8 cellular contexts compared by ENCODE assay signal in the genomic region with DNA sequence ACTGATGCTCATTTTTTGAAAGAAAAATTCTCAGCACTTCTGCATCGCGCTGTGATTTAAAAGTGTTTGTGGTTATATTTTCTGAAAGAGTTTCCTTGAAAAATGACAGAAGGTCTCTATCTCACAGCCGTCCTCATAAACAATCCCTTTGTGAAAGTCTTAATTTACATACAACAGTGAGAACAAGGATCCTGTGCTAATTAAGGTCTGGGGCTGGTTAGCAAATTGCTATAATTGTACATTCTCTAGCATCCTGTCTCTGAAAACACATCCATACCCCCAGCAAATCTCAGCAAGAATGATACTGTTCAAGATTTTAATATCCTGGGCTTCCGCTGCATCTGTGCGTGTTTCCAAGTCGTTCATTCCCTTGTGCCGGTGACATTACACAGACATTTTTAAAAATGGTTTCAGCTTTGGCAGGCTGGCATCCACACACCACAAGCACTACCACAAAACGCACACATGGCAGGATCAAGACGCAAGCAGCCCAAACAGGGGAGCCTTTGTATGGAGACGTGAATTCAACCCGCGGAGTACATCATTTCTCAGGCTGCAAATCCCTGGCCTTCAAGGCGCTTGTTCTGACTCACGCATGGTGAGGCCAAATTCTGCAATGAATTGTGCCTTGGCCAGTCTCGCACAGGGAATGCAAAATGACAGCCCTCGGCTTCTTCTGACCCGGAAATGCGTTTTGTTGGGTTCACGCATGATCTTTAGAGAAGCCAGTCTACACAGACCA. TPM values are rescaled to one million over a fixed set of nuclear protein-coding genes. Genes with fewer than 3 reads are reported as not detected.
DNase-seq lines count a peak whose midpoint lies in the region; ATAC-seq and TF ChIP-seq lines count a peak whose summit lies in the region.

No MANE protein-coding gene starts in this region.

- no peaks in the 10 kb centered on the region for H3K27me3 ChIP-seq in body of pancreas
- H3K27me3 ChIP-seq in skeletal muscle tissue (ENCODE audit: control insufficient read depth in 3 of 3, insufficient read depth in 3 of 3, low read length in 3 of 3), result no peaks in the 10 kb centered on the region

- H3K9ac ChIP-seq in skeletal muscle tissue (ENCODE audit: low read depth in 1 of 3, low read length in 3 of 3), result peak overlapping the region; percentile 9 to 26 (median 13)

- H3K36me3 ChIP-seq in body of pancreas (replicated peaks in 1 of 2; ENCODE audit: insufficient read depth in 1 of 2, low read depth in 2 of 2) (no peaks in the 10 kb centered on the region), skeletal muscle tissue (ENCODE audit: control insufficient read depth in 3 of 3, insufficient read depth in 3 of 3, low read length in 3 of 3) (peaks cover 0 to 3% (median 2%) of the 10 kb centered on the region in 3 donors)

- WGBS in body of pancreas, 2 donors, result 83 to 86% methylated on average over 13 to 19 of the region's 19 CpGs

- peak; percentile 73 for DNase-seq in GM04504 (ENCODE audit: low read depth)
- no peak for DNase-seq in body of pancreas
- peak; percentile 73 for DNase-seq in islet precursor cell
- no peak for DNase-seq in stimulated activated naive CD8-positive, alpha-beta T cell treated with anti-CD3 and anti-CD28 coated beads, Interleukin-15, Interleukin-2, amounts not matched to agents 100 U/mL and 50 U/mL, for 24 hours
- DNase-seq in NCI-H2029 treated with DMSO at 0.1 percent for 48 hours (lab: John Stamatoyannopoulos, UW), result no peak

- no peak for TF ChIP-seq POLR2A in body of pancreas (IDR thresholded peaks at IDR 0.05)

- H3K27ac ChIP-seq in body of pancreas (peak overlapping the region; percentile 16 to 77 (median 30)), skeletal muscle tissue (ENCODE audit: low read depth, low read length) (peak overlapping the region; percentile 38)

- no peaks in the 10 kb centered on the region for H3K9me3 ChIP-seq in body of pancreas
- H3K9me3 ChIP-seq in skeletal muscle tissue (ENCODE audit: control insufficient read depth in 3 of 3, low read length in 3 of 3), result no peaks in the 10 kb centered on the region

- no peak for TF ChIP-seq CTCF in body of pancreas (IDR thresholded peaks at IDR 0.05)

- H3K4me3 ChIP-seq in body of pancreas (no peak overlapping the region), skeletal muscle tissue (ENCODE audit: low read length in 3 of 3) (peak overlapping the region; percentile 20 to 37 (median 22))

- ATAC-seq in body of pancreas (peak; percentile 47), HG02970 (IDR thresholded peaks at IDR 0.05; ENCODE audit: low FRiP score, unreplicated experiment) (no peak), GM21381 (IDR thresholded peaks at IDR 0.05; ENCODE audit: unreplicated experiment) (no peak)
- ATAC-seq in stimulated activated naive CD8-positive, alpha-beta T cell treated with anti-CD3 and anti-CD28 coated beads, Interleukin-15, Interleukin-2, amounts not matched to agents 100 U/mL and 50 U/mL, for 24 hours, result no peak

- H3K4me1 ChIP-seq in body of pancreas, result peaks cover 16% of the 10 kb centered on the region
- peaks cover 28 to 43% (median 34%) of the 10 kb centered on the region in 3 donors for H3K4me1 ChIP-seq in skeletal muscle tissue (ENCODE audit: control insufficient read depth in 3 of 3, insufficient read depth in 3 of 3, low read length in 3 of 3)

- intact Hi-C loops in body of pancreas (cut with DNase I), result no loop called here

RNA-seq across cellular contexts. Expression of a gene that starts 20.3 kb away (rescaled TPM):
- total RNA-seq in body of pancreas (10 to 100 TPM; 18.9 to 19.1 TPM), skeletal muscle tissue (13.6 TPM)

Comparison
In these comparisons a context has a peak if more than half of its experiments do, and no peak if none do; other contexts are left out.
1. DNase-seq: peak in GM04504 (single experiment) and islet precursor cell (single experiment); none in body of pancreas (0 of 4), stimulated activated naive CD8-positive, alpha-beta T cell treated with anti-CD3 and anti-CD28 coated beads, Interleukin-15, Interleukin-2, amounts not matched to agents 100 U/mL and 50 U/mL, for 24 hours (single experiment) and NCI-H2029 treated with DMSO at 0.1 percent for 48 hours (single experiment).
2. H3K4me3 ChIP-seq: peak in skeletal muscle tissue (3 of 3); none in body of pancreas (0 of 2).